Comparison of ENCODE assay signal across 1 cellular context in the genomic region with DNA sequence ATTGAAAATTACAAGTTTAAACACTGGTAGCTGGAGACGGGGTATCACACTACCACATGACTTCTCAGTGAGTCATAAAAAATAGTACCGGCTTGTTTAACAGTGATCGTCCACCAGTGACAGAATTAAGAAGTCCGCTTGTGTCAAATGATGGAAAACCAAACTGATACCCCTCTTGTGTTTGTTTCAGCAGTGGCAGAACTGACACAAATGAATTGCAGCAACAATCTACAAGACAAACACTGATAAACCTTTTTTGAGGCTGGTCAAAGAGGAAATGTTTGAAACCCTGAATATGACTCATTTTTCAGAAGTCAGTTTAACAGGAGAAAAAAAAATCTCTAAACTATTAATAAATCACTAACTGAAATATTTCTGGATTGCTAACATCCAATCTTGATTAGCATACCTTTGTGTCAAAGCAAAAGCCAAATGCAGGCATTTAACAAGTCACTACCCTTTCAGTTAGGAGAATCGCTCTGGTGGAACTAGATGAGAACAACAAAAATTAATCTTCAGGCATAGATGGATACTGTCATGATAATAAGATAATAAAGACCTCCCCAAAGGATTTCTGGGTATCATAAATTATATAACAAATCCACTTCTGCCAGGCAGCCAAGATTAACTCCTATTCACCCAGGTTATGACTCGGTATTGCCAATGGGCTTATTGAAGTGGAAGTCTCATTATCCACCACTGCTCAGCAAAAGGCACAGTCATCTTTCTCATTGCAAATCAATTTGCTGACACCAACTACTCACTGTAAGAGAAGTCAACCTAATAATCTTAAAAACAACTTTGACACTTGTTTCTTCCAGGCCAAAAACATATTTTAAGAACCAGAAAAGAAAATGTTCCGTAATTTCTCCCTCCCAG.
TF ChIP-seq lines count a peak whose summit lies in the region.

No MANE protein-coding gene starts in this region.

TF ChIP-seq in WTC11, 78 proteins besides CTCF, POLR2A, EP300 and RAD21 (continued from another document):
- TF ChIP-seq, protein P1, sequence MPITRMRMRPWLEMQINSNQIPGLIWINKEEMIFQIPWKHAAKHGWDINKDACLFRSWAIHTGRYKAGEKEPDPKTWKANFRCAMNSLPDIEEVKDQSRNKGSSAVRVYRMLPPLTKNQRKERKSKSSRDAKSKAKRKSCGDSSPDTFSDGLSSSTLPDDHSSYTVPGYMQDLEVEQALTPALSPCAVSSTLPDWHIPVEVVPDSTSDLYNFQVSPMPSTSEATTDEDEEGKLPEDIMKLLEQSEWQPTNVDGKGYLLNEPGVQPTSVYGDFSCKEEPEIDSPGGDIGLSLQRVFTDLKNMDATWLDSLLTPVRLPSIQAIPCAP (CRISPR knock-in tag; IDR thresholded peaks at IDR 0.05), result no peak
- TF ChIP-seq ZNF121 (CRISPR knock-in tag; IDR thresholded peaks at IDR 0.05) (no peak), FOXK1 (CRISPR knock-in tag; IDR thresholded peaks at IDR 0.05) (no peak), SMAD4 (CRISPR knock-in tag; IDR thresholded peaks at IDR 0.05) (no peak), SP1 (CRISPR knock-in tag; conservative IDR thresholded peaks at IDR 0.05) (no peak), ZNF138 (CRISPR knock-in tag; conservative IDR thresholded peaks at IDR 0.05) (no peak), TEAD4 (CRISPR knock-in tag; IDR thresholded peaks at IDR 0.05) (no peak)
- TF ChIP-seq, protein P2, sequence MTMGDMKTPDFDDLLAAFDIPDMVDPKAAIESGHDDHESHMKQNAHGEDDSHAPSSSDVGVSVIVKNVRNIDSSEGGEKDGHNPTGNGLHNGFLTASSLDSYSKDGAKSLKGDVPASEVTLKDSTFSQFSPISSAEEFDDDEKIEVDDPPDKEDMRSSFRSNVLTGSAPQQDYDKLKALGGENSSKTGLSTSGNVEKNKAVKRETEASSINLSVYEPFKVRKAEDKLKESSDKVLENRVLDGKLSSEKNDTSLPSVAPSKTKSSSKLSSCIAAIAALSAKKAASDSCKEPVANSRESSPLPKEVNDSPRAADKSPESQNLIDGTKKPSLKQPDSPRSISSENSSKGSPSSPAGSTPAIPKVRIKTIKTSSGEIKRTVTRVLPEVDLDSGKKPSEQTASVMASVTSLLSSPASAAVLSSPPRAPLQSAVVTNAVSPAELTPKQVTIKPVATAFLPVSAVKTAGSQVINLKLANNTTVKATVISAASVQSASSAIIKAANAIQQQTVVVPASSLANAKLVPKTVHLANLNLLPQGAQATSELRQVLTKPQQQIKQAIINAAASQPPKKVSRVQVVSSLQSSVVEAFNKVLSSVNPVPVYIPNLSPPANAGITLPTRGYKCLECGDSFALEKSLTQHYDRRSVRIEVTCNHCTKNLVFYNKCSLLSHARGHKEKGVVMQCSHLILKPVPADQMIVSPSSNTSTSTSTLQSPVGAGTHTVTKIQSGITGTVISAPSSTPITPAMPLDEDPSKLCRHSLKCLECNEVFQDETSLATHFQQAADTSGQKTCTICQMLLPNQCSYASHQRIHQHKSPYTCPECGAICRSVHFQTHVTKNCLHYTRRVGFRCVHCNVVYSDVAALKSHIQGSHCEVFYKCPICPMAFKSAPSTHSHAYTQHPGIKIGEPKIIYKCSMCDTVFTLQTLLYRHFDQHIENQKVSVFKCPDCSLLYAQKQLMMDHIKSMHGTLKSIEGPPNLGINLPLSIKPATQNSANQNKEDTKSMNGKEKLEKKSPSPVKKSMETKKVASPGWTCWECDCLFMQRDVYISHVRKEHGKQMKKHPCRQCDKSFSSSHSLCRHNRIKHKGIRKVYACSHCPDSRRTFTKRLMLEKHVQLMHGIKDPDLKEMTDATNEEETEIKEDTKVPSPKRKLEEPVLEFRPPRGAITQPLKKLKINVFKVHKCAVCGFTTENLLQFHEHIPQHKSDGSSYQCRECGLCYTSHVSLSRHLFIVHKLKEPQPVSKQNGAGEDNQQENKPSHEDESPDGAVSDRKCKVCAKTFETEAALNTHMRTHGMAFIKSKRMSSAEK (CRISPR knock-in tag; IDR thresholded peaks at IDR 0.05; ENCODE audit: borderline replicate concordance), result no peak
- TF ChIP-seq, protein P3, sequence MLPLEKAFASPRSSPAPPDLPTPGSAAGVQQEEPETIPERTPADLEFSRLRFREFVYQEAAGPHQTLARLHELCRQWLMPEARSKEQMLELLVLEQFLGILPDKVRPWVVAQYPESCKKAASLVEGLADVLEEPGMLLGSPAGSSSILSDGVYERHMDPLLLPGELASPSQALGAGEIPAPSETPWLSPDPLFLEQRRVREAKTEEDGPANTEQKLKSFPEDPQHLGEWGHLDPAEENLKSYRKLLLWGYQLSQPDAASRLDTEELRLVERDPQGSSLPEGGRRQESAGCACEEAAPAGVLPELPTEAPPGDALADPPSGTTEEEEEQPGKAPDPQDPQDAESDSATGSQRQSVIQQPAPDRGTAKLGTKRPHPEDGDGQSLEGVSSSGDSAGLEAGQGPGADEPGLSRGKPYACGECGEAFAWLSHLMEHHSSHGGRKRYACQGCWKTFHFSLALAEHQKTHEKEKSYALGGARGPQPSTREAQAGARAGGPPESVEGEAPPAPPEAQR (CRISPR knock-in tag; IDR thresholded peaks at IDR 0.05), result no peak
TF ChIP-seq in WTC11: peak in this region for 0.
